ENCODE assay signal across 8 cellular contexts in genomic region chr1:147928236-147929132, GRCh38. TPM values are rescaled to one million over a fixed set of nuclear protein-coding genes. Genes with fewer than 3 reads are reported as not detected.
A peak's percentile ranks its signal among the peaks of the same experiment; 100 is the strongest.
DNase-seq lines count a peak whose midpoint lies in the region; ATAC-seq lines count a peak whose summit lies in the region.
"Not testable (repeated sequence)": the region's sequence is repeated elsewhere in the genome, so short reads cannot be mapped to it uniquely, and the experiment has no call there.

TSS of gene GPR89B (plus strand) at chr1:147928420. CDS start at chr1:147928537, 117 bp downstream.

- peak within 1 kb of the TSS; percentile 77 for H3K9ac ChIP-seq in BLaER1

- POLR2A ChIA-PET in activated CD4-positive, alpha-beta T cell treated with anti-CD3 and anti-CD28 coated beads, Interleukin-2, amount 10 ng/mL, durations not matched to agents 7 days and 5 days (lab: Charles Lee), result not testable (repeated sequence)

- not testable (repeated sequence) for H3K27me3 ChIP-seq in BLaER1

- H3K4me1 ChIP-seq in BLaER1, result peaks cover 11% of the 10 kb centered on the region

- H4K20me1 ChIP-seq in BLaER1, result peaks cover 12% of the 10 kb centered on the region; the same call in 1 of the 2 replicates

- peaks cover 14% of the 10 kb centered on the region for H3K36me3 Mint-ChIP-seq in activated CD4-positive, alpha-beta T cell treated with anti-CD3 and anti-CD28 coated beads, Interleukin-2, amount 10 ng/mL, durations not matched to agents 7 days and 5 days (ENCODE audit: low read depth)
- H3K36me3 Mint-ChIP-seq in dendritic cell treated with granulocyte-macrophage colony-stimulating factor and Interleukin-4, amounts not matched to agents 40 ng/mL and 50 ng/mL, for 4 days (ENCODE audit: low read depth), result not testable (repeated sequence)

- H3K36me3 ChIP-seq in BLaER1, result not testable (repeated sequence)

- peak within 1 kb of the TSS; percentile 78 for H3K4me3 Mint-ChIP-seq in activated CD4-positive, alpha-beta T cell treated with anti-CD3 and anti-CD28 coated beads, Interleukin-2, amount 10 ng/mL, durations not matched to agents 7 days and 5 days
- peak within 1 kb of the TSS; percentile 89 for H3K4me3 Mint-ChIP-seq in dendritic cell treated with granulocyte-macrophage colony-stimulating factor and Interleukin-4, amounts not matched to agents 40 ng/mL and 50 ng/mL, for 4 days

- intact Hi-C loops in dendritic cell treated with granulocyte-macrophage colony-stimulating factor and Interleukin-4, amounts not matched to agents 40 ng/mL and 50 ng/mL, for 4 days (cut with micrococcal nuclease), result not testable (repeated sequence)

- not testable (repeated sequence) for H3K9me3 ChIP-seq in BLaER1

- CTCF ChIA-PET in activated CD4-positive, alpha-beta T cell treated with anti-CD3 and anti-CD28 coated beads, Interleukin-2, amount 10 ng/mL, durations not matched to agents 7 days and 5 days (lab: Charles Lee), result not testable (repeated sequence)

- peak within 1 kb of the TSS; percentile 79 for H3K4me3 ChIP-seq in BLaER1

- ATAC-seq in GM19328 (IDR thresholded peaks at IDR 0.05; ENCODE audit: unreplicated experiment), result peak; percentile 93
- ATAC-seq in HG03520 (IDR thresholded peaks at IDR 0.05; ENCODE audit: unreplicated experiment), result peak; percentile 95
- peak; percentile 98 for ATAC-seq in left lobe of liver

- peak within 1 kb of the TSS; percentile 60 for H3K27ac ChIP-seq in BLaER1

- peak within 1 kb of the TSS; percentile 87 for H3K27ac Mint-ChIP-seq in activated CD4-positive, alpha-beta T cell treated with anti-CD3 and anti-CD28 coated beads, Interleukin-2, amount 10 ng/mL, durations not matched to agents 7 days and 5 days
- H3K27ac Mint-ChIP-seq in dendritic cell treated with granulocyte-macrophage colony-stimulating factor and Interleukin-4, amounts not matched to agents 40 ng/mL and 50 ng/mL, for 4 days, result peak within 1 kb of the TSS; percentile 84

- not testable (repeated sequence) for H3K27me3 Mint-ChIP-seq in activated CD4-positive, alpha-beta T cell treated with anti-CD3 and anti-CD28 coated beads, Interleukin-2, amount 10 ng/mL, durations not matched to agents 7 days and 5 days; dendritic cell treated with granulocyte-macrophage colony-stimulating factor and Interleukin-4, amounts not matched to agents 40 ng/mL and 50 ng/mL, for 4 days

- H3K9me3 Mint-ChIP-seq in activated CD4-positive, alpha-beta T cell treated with anti-CD3 and anti-CD28 coated beads, Interleukin-2, amount 10 ng/mL, durations not matched to agents 7 days and 5 days; dendritic cell treated with granulocyte-macrophage colony-stimulating factor and Interleukin-4, amounts not matched to agents 40 ng/mL and 50 ng/mL, for 4 days: not testable (repeated sequence)

- DNase-seq in NCI-H69 (lab: John Stamatoyannopoulos, UW), result peak; percentile 96
- peak; percentile 94 for DNase-seq in activated CD4-positive, alpha-beta T cell treated with anti-CD3 and anti-CD28 coated beads, Interleukin-2, amount 10 ng/mL, durations not matched to agents 7 days and 5 days
- DNase-seq in left lobe of liver (ENCODE audit: low spot score), result peak; percentile 95
- peak; percentile 91 to 95 for DNase-seq in stimulated activated CD4-positive, alpha-beta T cell treated with anti-CD3 and anti-CD28 coated beads, Interleukin-2, amount 100 ng/mL, for 24 hours

- peak within 1 kb of the TSS; percentile 77 for H3K4me2 ChIP-seq in BLaER1

- peaks cover 29% of the 10 kb centered on the region for H3K4me1 Mint-ChIP-seq in activated CD4-positive, alpha-beta T cell treated with anti-CD3 and anti-CD28 coated beads, Interleukin-2, amount 10 ng/mL, durations not matched to agents 7 days and 5 days
- not testable (repeated sequence) for H3K4me1 Mint-ChIP-seq in dendritic cell treated with granulocyte-macrophage colony-stimulating factor and Interleukin-4, amounts not matched to agents 40 ng/mL and 50 ng/mL, for 4 days (ENCODE audit: low read depth)

RNA-seq across cellular contexts. Expression of gene GPR89B, which starts in this region (rescaled TPM):
- 10 to 100 TPM; 23.2 to 25.8 TPM for total RNA-seq in activated CD4-positive, alpha-beta T cell treated with anti-CD3 and anti-CD28 coated beads, Interleukin-2, amount 10 ng/mL, durations not matched to agents 7 days and 5 days
- 8.5 TPM for total RNA-seq in left lobe of liver

Comparison
In these comparisons a context has a peak if more than half of its experiments do, and no peak if none do; other contexts are left out.
1. Peak in every context shown above with its lines: DNase-seq, ATAC-seq, H3K4me3 ChIP-seq and H3K27ac ChIP-seq.